8 cellular contexts compared by ENCODE assay signal in genomic region chr14:90332271-90332584, GRCh38. TPM values are rescaled to one million over a fixed set of nuclear protein-coding genes. Genes with fewer than 3 reads are reported as not detected.
DNase-seq lines count a peak whose midpoint lies in the region; ATAC-seq and TF ChIP-seq lines count a peak whose summit lies in the region.

No MANE protein-coding gene starts in this region.

- DNase-seq in CD4-positive, CD25-positive, alpha-beta regulatory T cell = no peak
- no peak for DNase-seq in naive thymus-derived CD4-positive, alpha-beta T cell
- DNase-seq in NCI-H526 treated with DMSO at 0.1 percent for 48 hours (lab: John Stamatoyannopoulos, UW) (no peak), NCI-H1694 (lab: John Stamatoyannopoulos, UW) (no peak)

- no peaks in the 10 kb centered on the region for H3K36me3 ChIP-seq in CD4-positive, CD25-positive, alpha-beta regulatory T cell (ENCODE audit: control insufficient read depth, insufficient read depth, low read length)
- no peaks in the 10 kb centered on the region for H3K36me3 ChIP-seq in naive thymus-derived CD4-positive, alpha-beta T cell (ENCODE audit: control insufficient read depth in 2 of 3, insufficient read depth in 3 of 3, low read length in 3 of 3)

- H3K27ac ChIP-seq in CD4-positive, CD25-positive, alpha-beta regulatory T cell (ENCODE audit: insufficient read depth, low read length, poor library complexity, severe bottlenecking) = peak overlapping the region; percentile 66
- H3K27ac ChIP-seq in naive thymus-derived CD4-positive, alpha-beta T cell (ENCODE audit: low read depth, low read length) = peak overlapping the region; percentile 72

- no peak for ATAC-seq in CD4-positive, CD25-positive, alpha-beta regulatory T cell (ENCODE audit: low read depth in 2 of 2)
- ATAC-seq in HG02870 (IDR thresholded peaks at IDR 0.05; ENCODE audit: unreplicated experiment) (peak; percentile 8), HG03460 (IDR thresholded peaks at IDR 0.05; ENCODE audit: unreplicated experiment) (no peak), HG03469 (IDR thresholded peaks at IDR 0.05; ENCODE audit: unreplicated experiment) (no peak)
- ATAC-seq in naive thymus-derived CD4-positive, alpha-beta T cell = no peak

- H3K4me1 Mint-ChIP-seq in CD4-positive, CD25-positive, alpha-beta regulatory T cell = peaks cover 21 to 40% (median 32%) of the 10 kb centered on the region in 4 donors
- peaks cover 39% of the 10 kb centered on the region for H3K4me1 Mint-ChIP-seq in brain
- peaks cover 11 to 40% (median 38%) of the 10 kb centered on the region in 7 donors for H3K4me1 Mint-ChIP-seq in naive thymus-derived CD4-positive, alpha-beta T cell

- POLR2A ChIA-PET in naive thymus-derived CD4-positive, alpha-beta T cell (lab: Charles Lee) = interaction anchor here (1.0 to 3.6 kb wide), 4 partner anchors 20 to 69 kb away, joined by 3 to 41 read pairs (median 9); partner anchors contain the start of gene CALM1

- H3K4me1 ChIP-seq in CD4-positive, CD25-positive, alpha-beta regulatory T cell (ENCODE audit: control insufficient read depth, insufficient read depth, low read length, poor library complexity, severe bottlenecking) = peaks cover 15% of the 10 kb centered on the region
- peaks cover 0 to 9% of the 10 kb centered on the region in 2 donors for H3K4me1 ChIP-seq in naive thymus-derived CD4-positive, alpha-beta T cell (ENCODE audit: control insufficient read depth in 2 of 2, insufficient read depth in 2 of 2, low read length in 2 of 2)

- TF ChIP-seq CTCF in brain (conservative IDR thresholded peaks at IDR 0.05) = no peak

- CTCF ChIA-PET in naive thymus-derived CD4-positive, alpha-beta T cell (lab: Charles Lee) = interaction anchor here (1.9 kb wide), 1 partner anchor 54 kb away, joined by 8 read pairs; no protein-coding TSS in a partner anchor

- peaks cover 40% of the 10 kb centered on the region for H3K27me3 Mint-ChIP-seq in CD4-positive, CD25-positive, alpha-beta regulatory T cell
- peaks cover 29% of the 10 kb centered on the region for H3K27me3 Mint-ChIP-seq in brain
- H3K27me3 Mint-ChIP-seq in naive thymus-derived CD4-positive, alpha-beta T cell = peaks cover 8 to 29% (median 13%) of the 10 kb centered on the region in 5 donors

- H3K27me3 ChIP-seq in CD4-positive, CD25-positive, alpha-beta regulatory T cell (ENCODE audit: control insufficient read depth, insufficient read depth, low read length) = peaks cover 12% of the 10 kb centered on the region
- H3K27me3 ChIP-seq in naive thymus-derived CD4-positive, alpha-beta T cell (ENCODE audit: control insufficient read depth in 2 of 2, insufficient read depth in 2 of 2, low read length in 2 of 2) = no peaks in the 10 kb centered on the region

- H3K4me3 ChIP-seq in CD4-positive, CD25-positive, alpha-beta regulatory T cell (ENCODE audit: low read depth, low read length) = peak overlapping the region; percentile 80
- H3K4me3 ChIP-seq in naive thymus-derived CD4-positive, alpha-beta T cell (ENCODE audit: low read length) = peak overlapping the region; percentile 91

- H3K27ac Mint-ChIP-seq in CD4-positive, CD25-positive, alpha-beta regulatory T cell = peak overlapping the region; percentile 79 to 92 (median 91)
- peak overlapping the region; percentile 78 to 99 (median 96) for H3K27ac Mint-ChIP-seq in brain
- H3K27ac Mint-ChIP-seq in naive thymus-derived CD4-positive, alpha-beta T cell = peak overlapping the region; percentile 86 to 97 (median 92)

- H3K36me3 Mint-ChIP-seq in CD4-positive, CD25-positive, alpha-beta regulatory T cell = peaks cover 11% of the 10 kb centered on the region
- H3K36me3 Mint-ChIP-seq in brain = peaks cover 8% of the 10 kb centered on the region
- H3K36me3 Mint-ChIP-seq in naive thymus-derived CD4-positive, alpha-beta T cell = peaks cover 0 to 7% (median 0%) of the 10 kb centered on the region in 5 donors

- no peaks in the 10 kb centered on the region for H3K9me3 ChIP-seq in CD4-positive, CD25-positive, alpha-beta regulatory T cell (ENCODE audit: control insufficient read depth in 2 of 2, low read length in 2 of 2)
- H3K9me3 ChIP-seq in naive thymus-derived CD4-positive, alpha-beta T cell (ENCODE audit: control insufficient read depth in 2 of 3, low read length in 3 of 3) = no peaks in the 10 kb centered on the region

- H3K9me3 Mint-ChIP-seq in CD4-positive, CD25-positive, alpha-beta regulatory T cell = peaks cover 0 to 2% (median 0%) of the 10 kb centered on the region in 7 donors
- H3K9me3 Mint-ChIP-seq in brain = peaks cover 0 to 10% (median 3%) of the 10 kb centered on the region in 5 experiments
- no peaks in the 10 kb centered on the region for H3K9me3 Mint-ChIP-seq in naive thymus-derived CD4-positive, alpha-beta T cell

- H3K4me3 Mint-ChIP-seq in CD4-positive, CD25-positive, alpha-beta regulatory T cell = peak overlapping the region; percentile 92 to 98 (median 93)
- H3K4me3 Mint-ChIP-seq in brain = peak overlapping the region; percentile 89 to 95 (median 91)
- peak overlapping the region; percentile 90 to 95 (median 93) for H3K4me3 Mint-ChIP-seq in naive thymus-derived CD4-positive, alpha-beta T cell

- intact Hi-C loops in naive thymus-derived CD4-positive, alpha-beta T cell (cut with micrococcal nuclease) = loop anchor here (1.0 to 5.0 kb wide), 6 partner anchors 51 to 1790 kb away; partner anchors contain the start of genes CPSF2 (in 1 of the 2), NDUFB1 (in 1 of the 2), PPP4R3A (in 1 of the 2) and PSMC1 (in 1 of the 2)

RNA-seq across cellular contexts. Expression of gene NRDE2, which starts 0.5 kb away (rescaled TPM):
- total RNA-seq in CD4-positive, CD25-positive, alpha-beta regulatory T cell = 25.4 TPM
- polyA plus RNA-seq in CD4-positive, CD25-positive, alpha-beta regulatory T cell = 10 to 100 TPM in 2 of 4 donors, 1 to 10 TPM in 2; 7.3 to 10.9 (median 9.1) TPM
- 11.8 TPM for polyA plus RNA-seq in brain (ENCODE audit: insufficient read depth, low read depth, low replicate concordance)
- 10 to 100 TPM; 23.6 to 30.2 (median 28.7) TPM for total RNA-seq in naive thymus-derived CD4-positive, alpha-beta T cell
- 1 to 10 TPM; 8.4 to 8.5 TPM for polyA plus RNA-seq in naive thymus-derived CD4-positive, alpha-beta T cell
